In genomic region chr11:1557168-1557884, GRCh38 we compare ENCODE assay signal across 19 cellular contexts. TPM values are rescaled to one million over a fixed set of nuclear protein-coding genes. Genes with fewer than 3 reads are reported as not detected.
DNase-seq lines count a peak whose midpoint lies in the region; ATAC-seq, FAIRE-seq and TF ChIP-seq lines count a peak whose summit lies in the region.
"Had no signal": no experiment of that assay in that cellular context is flagged by ENCODE, and none has a peak within 500 bp of the region (broad histone marks: within the 10 kb centered on the region; RNA-seq: fewer than 3 reads in every experiment).

No MANE protein-coding gene starts in this region.

- TF ChIP-seq RAD21 in A549 (conservative IDR thresholded peaks at IDR 0.05 in 1 of 2, IDR thresholded peaks at IDR 0.05 in 1 of 2): no peak

- DNase-seq in A549 (ENCODE audit: low read depth in 1 of 2, low spot score in 1 of 2) (no peak), astrocyte (ENCODE audit: low read depth) (no peak), right atrium auricular region (ENCODE audit: low spot score) (no peak), psoas muscle (peak in 1 of 2 donors; percentile 50), cerebellar cortex (ENCODE audit: low spot score) (no peak), NCI-H2107 (lab: John Stamatoyannopoulos, UW) (no peak)
- DNase-seq: activated CD4-positive, alpha-beta T cell treated with anti-CD3 and anti-CD28 coated beads, Interleukin-2, amount 10 ng/mL, durations not matched to agents 24 days and 14 days; activated T-cell treated with anti-CD3 and anti-CD28 coated beads for 4 hours; cortex of kidney; NCI-H187 treated with DMSO at 0.1 percent for 48 hours; NCI-H524 treated with DMSO at 0.1 percent for 48 hours; stimulated activated CD4-positive, alpha-beta T cell treated with anti-CD3 and anti-CD28 coated beads, Interleukin-15, amount 100 ng/mL, for 24 hours had no signal

- no peak overlapping the region for H3K4me3 ChIP-seq in A549
- H3K4me3 ChIP-seq in astrocyte (ENCODE audit: insufficient read depth, low read depth, low read length): no peak overlapping the region
- H3K4me3 ChIP-seq in right atrium auricular region: no peak overlapping the region
- no peak overlapping the region for H3K4me3 ChIP-seq in psoas muscle

- no peaks in the 10 kb centered on the region for H3K36me3 ChIP-seq in astrocyte (ENCODE audit: insufficient read depth, low read length)
- peaks cover 43% of the 10 kb centered on the region for H3K36me3 ChIP-seq in right atrium auricular region
- H3K36me3 ChIP-seq in psoas muscle (ENCODE audit: insufficient read depth in 1 of 2, low read depth in 1 of 2): peaks cover 0 to 31% of the 10 kb centered on the region in 2 donors

- FAIRE-seq in A549 (lab: Jason Lieb, UNC): no peak
- FAIRE-seq in astrocyte (lab: Jason Lieb, UNC): no peak
- FAIRE-seq: GM12891 had no signal

- peaks cover 8% of the 10 kb centered on the region for H3K36me3 Mint-ChIP-seq in astrocyte (ENCODE audit: low read depth, unreplicated experiment)

- H3K9me3 ChIP-seq in A549: no peaks in the 10 kb centered on the region
- H3K9me3 ChIP-seq in astrocyte (ENCODE audit: insufficient read depth, low read depth, low read length): no peaks in the 10 kb centered on the region
- H3K9me3 ChIP-seq in right atrium auricular region: no peaks in the 10 kb centered on the region
- no peaks in the 10 kb centered on the region for H3K9me3 ChIP-seq in psoas muscle

- H3K9ac ChIP-seq in astrocyte (ENCODE audit: low read length): peak overlapping the region; percentile 57
- H3K9ac ChIP-seq: parathyroid adenoma had no signal

- intact Hi-C loops in psoas muscle (cut with DNase I): no loop called here

- peaks cover 3% of the 10 kb centered on the region for H3K4me1 Mint-ChIP-seq in astrocyte (ENCODE audit: low read depth, unreplicated experiment)
- H3K4me1 Mint-ChIP-seq: activated CD4-positive, alpha-beta T cell treated with anti-CD3 and anti-CD28 coated beads, Interleukin-2, amount 10 ng/mL, durations not matched to agents 24 days and 14 days had no signal

- H3K4me1 ChIP-seq in A549: peaks cover 59% of the 10 kb centered on the region
- H3K4me1 ChIP-seq in astrocyte (ENCODE audit: insufficient read depth, low read length): peaks cover 22% of the 10 kb centered on the region
- H3K4me1 ChIP-seq in right atrium auricular region: peaks cover 0 to 43% of the 10 kb centered on the region in 2 donors
- peaks cover 49% of the 10 kb centered on the region for H3K4me1 ChIP-seq in psoas muscle
- H3K4me1 ChIP-seq: parathyroid adenoma had no signal

- no peak overlapping the region for H2AFZ ChIP-seq in astrocyte (ENCODE audit: low read depth, low read length)
- H2AFZ ChIP-seq: parathyroid adenoma had no signal

- TF ChIP-seq CTCF in A549 (IDR thresholded peaks at IDR 0.05): no peak
- TF ChIP-seq CTCF in astrocyte (IDR thresholded peaks at IDR 0.05; ENCODE audit: insufficient read depth, low read depth, low read length): no peak
- no peak for TF ChIP-seq CTCF in right atrium auricular region (IDR thresholded peaks at IDR 0.05)
- no peak for TF ChIP-seq CTCF in psoas muscle (IDR thresholded peaks at IDR 0.05)

- H3K27ac Mint-ChIP-seq in astrocyte (ENCODE audit: unreplicated experiment): no peak overlapping the region
- H3K27ac Mint-ChIP-seq: activated CD4-positive, alpha-beta T cell treated with anti-CD3 and anti-CD28 coated beads, Interleukin-2, amount 10 ng/mL, durations not matched to agents 24 days and 14 days; memory B cell had no signal

- H3K9me3 Mint-ChIP-seq in astrocyte (ENCODE audit: unreplicated experiment): no peaks in the 10 kb centered on the region
- H3K9me3 Mint-ChIP-seq: activated CD4-positive, alpha-beta T cell treated with anti-CD3 and anti-CD28 coated beads, Interleukin-2, amount 10 ng/mL, durations not matched to agents 24 days and 14 days; memory B cell had no signal

- ATAC-seq in A549 (no peak), psoas muscle (no peak), GM18861 (IDR thresholded peaks at IDR 0.05; ENCODE audit: unreplicated experiment) (no peak), GM18520 (IDR thresholded peaks at IDR 0.05; ENCODE audit: unreplicated experiment) (no peak)

- H4K20me1 ChIP-seq in astrocyte (ENCODE audit: insufficient read depth, low read length): peaks cover 47% of the 10 kb centered on the region

- no peak for TF ChIP-seq EP300 in A549 (IDR thresholded peaks at IDR 0.05)

- peaks cover 8% of the 10 kb centered on the region for H3K27me3 Mint-ChIP-seq in astrocyte (ENCODE audit: low read depth, unreplicated experiment)

- no peak overlapping the region for H3K4me3 Mint-ChIP-seq in astrocyte (ENCODE audit: unreplicated experiment)
- H3K4me3 Mint-ChIP-seq: activated CD4-positive, alpha-beta T cell treated with anti-CD3 and anti-CD28 coated beads, Interleukin-2, amount 10 ng/mL, durations not matched to agents 24 days and 14 days; memory B cell had no signal

- TF ChIP-seq POLR2A in A549 (IDR thresholded peaks at IDR 0.05; ENCODE audit: low read length): no peak

- peak overlapping the region; percentile 86 to 90 for H3K27ac ChIP-seq in A549
- H3K27ac ChIP-seq in astrocyte (ENCODE audit: low read depth, low read length): peak overlapping the region; percentile 49
- peak overlapping the region; percentile 92 to 99 for H3K27ac ChIP-seq in right atrium auricular region
- H3K27ac ChIP-seq in psoas muscle: peak overlapping the region; percentile 89
- H3K27ac ChIP-seq: parathyroid adenoma had no signal

- 96% methylated on average over 34 of the region's 59 CpGs for WGBS in A549 (ENCODE audit: missing lambda C conversion rate)
- 93 to 94% (median 94%) methylated on average over 39 to 59 of the region's 59 CpGs for WGBS in psoas muscle, 3 donors

- CTCF ChIA-PET in A549 (lab: Yijun Ruan, JAX): interaction anchor here (0.8 to 26.3 kb wide), 7 partner anchors 9 to 599 kb away, joined by 3 to 719 read pairs (median 5); no protein-coding TSS in a partner anchor

- no peaks in the 10 kb centered on the region for H3K27me3 ChIP-seq in astrocyte (ENCODE audit: insufficient read depth, low read length)
- no peaks in the 10 kb centered on the region for H3K27me3 ChIP-seq in right atrium auricular region
- no peaks in the 10 kb centered on the region for H3K27me3 ChIP-seq in psoas muscle (ENCODE audit: insufficient read depth in 3 of 3, low read length in 2 of 3)

- H3K4me2 ChIP-seq in A549 (peak overlapping the region; percentile 87), astrocyte (ENCODE audit: low read length) (peak overlapping the region; percentile 44)

- no peaks in the 10 kb centered on the region for H3K79me2 ChIP-seq in astrocyte (ENCODE audit: insufficient read depth, low read length)
- H3K79me2 ChIP-seq: parathyroid adenoma had no signal

- POLR2A ChIA-PET in A549 (lab: Yijun Ruan, JAX): interaction anchor here (1.1 kb wide), 1 partner anchor 9 kb away, joined by 4 read pairs; no protein-coding TSS in a partner anchor

TF ChIP-seq in A549, 52 proteins besides CTCF, POLR2A, EP300 and RAD21 (continues in another document):
- no peak for TF ChIP-seq HOXB13 (CRISPR knock-in tag; IDR thresholded peaks at IDR 0.05; ENCODE audit: low read depth)
- TF ChIP-seq TFCP2L1 (CRISPR knock-in tag; IDR thresholded peaks at IDR 0.05): no peak
- TF ChIP-seq HES2 (IDR thresholded peaks at IDR 0.05): no peak
- no peak for TF ChIP-seq RFX5 (IDR thresholded peaks at IDR 0.05)
- no peak for TF ChIP-seq CBX2 (IDR thresholded peaks at IDR 0.05; ENCODE audit: borderline replicate concordance, low read depth)

RNA-seq across cellular contexts. Expression of gene DUSP8, which starts 14.7 kb away (rescaled TPM):
- polyA plus RNA-seq in A549 (2011; rRNA removed) (2.6 and 3.6 TPM in 2 replicates), A549 (2017; fragmentation: RNase III; extraction: RNeasy Plus Mini Kit Qiagen cat#74134 plus additional on column Dnase treatment) (0.59 to 1.2 TPM (median 0.72 TPM) in 3 replicates), psoas muscle (1 to 10 TPM; 1.0 to 4.4 (median 3.5) TPM)
- 2.3 and 5.0 TPM in 2 replicates for polyA plus RNA-seq in A549 (2012; cell fraction: cytosol; rRNA removed)
- 8.1 and 8.6 TPM in 2 replicates for polyA plus RNA-seq in A549 (2012; cell fraction: nucleus; rRNA removed)
- polyA minus RNA-seq in A549 (2011; rRNA and poly(A)+ RNA removed): 5.7 and 7.9 TPM in 2 replicates
- total RNA-seq in astrocyte (13.8 and 14.8 TPM in 2 replicates), right atrium auricular region (10 to 100 TPM in 1 of 2 donors, 1 to 10 TPM in 1; 4.4 to 24.5 TPM), psoas muscle (10 to 100 TPM in 3 of 4 donors, 1 to 10 TPM in 1; 9.9 to 15.2 (median 14.0) TPM)

RNA-seq across cellular contexts. Expression of gene KRTAP5-1, which starts 27.8 kb away (rescaled TPM):
- not detected in 2 replicates for polyA plus RNA-seq in A549 (2011; rRNA removed)
- not detected in 2 replicates for polyA plus RNA-seq in A549 (2012; cell fraction: cytosol; rRNA removed)
- not detected in 2 replicates for polyA plus RNA-seq in A549 (2012; cell fraction: nucleus; rRNA removed)
- polyA plus RNA-seq in A549 (2017; fragmentation: RNase III; extraction: RNeasy Plus Mini Kit Qiagen cat#74134 plus additional on column Dnase treatment): not detected in 3 replicates
- not detected in 2 replicates for polyA minus RNA-seq in A549 (2011; rRNA and poly(A)+ RNA removed)
- total RNA-seq in astrocyte: not detected in 2 replicates
- total RNA-seq in right atrium auricular region: not detected
- not detected for total RNA-seq in psoas muscle
- polyA plus RNA-seq in psoas muscle: not detected
- total RNA-seq: A673; activated CD4-positive, alpha-beta T cell treated with anti-CD3 and anti-CD28 coated beads, Interleukin-2, amount 10 ng/mL, durations not matched to agents 24 days and 14 days; T-helper 2 cell treated with Interferon-gamma antibody and Interleukin-4, amounts not matched to agents 100 ng/mL and 5 ng/mL, for 36 hours had no signal

RNA-seq across cellular contexts. Expression of gene KRTAP5-2, which starts 40.8 kb away (rescaled TPM):
- polyA plus RNA-seq in A549 (2011; rRNA removed) (not detected in 2 replicates), A549 (2017; fragmentation: RNase III; extraction: RNeasy Plus Mini Kit Qiagen cat#74134 plus additional on column Dnase treatment) (not detected in 3 replicates), psoas muscle (not detected)
- not detected in 2 replicates for polyA plus RNA-seq in A549 (2012; cell fraction: cytosol; rRNA removed)
- 0.05 TPM in 1 of 2 replicates, not detected in the other for polyA plus RNA-seq in A549 (2012; cell fraction: nucleus; rRNA removed)
- polyA minus RNA-seq in A549 (2011; rRNA and poly(A)+ RNA removed): not detected in 2 replicates
- total RNA-seq in astrocyte (not detected in 2 replicates), right atrium auricular region (not detected), psoas muscle (not detected)
- total RNA-seq: A673; activated CD4-positive, alpha-beta T cell treated with anti-CD3 and anti-CD28 coated beads, Interleukin-2, amount 10 ng/mL, durations not matched to agents 24 days and 14 days; T-helper 2 cell treated with Interferon-gamma antibody and Interleukin-4, amounts not matched to agents 100 ng/mL and 5 ng/mL, for 36 hours had no signal

RNA-seq across cellular contexts. Expression of gene KRTAP5-3, which starts 50.9 kb away (rescaled TPM):
- polyA plus RNA-seq in A549 (2011; rRNA removed) (not detected in 2 replicates), A549 (2017; fragmentation: RNase III; extraction: RNeasy Plus Mini Kit Qiagen cat#74134 plus additional on column Dnase treatment) (not detected in 3 replicates), psoas muscle (not detected)
- not detected in 2 replicates for polyA plus RNA-seq in A549 (2012; cell fraction: cytosol; rRNA removed)
- not detected in 2 replicates for polyA plus RNA-seq in A549 (2012; cell fraction: nucleus; rRNA removed)
- not detected in 2 replicates for polyA minus RNA-seq in A549 (2011; rRNA and poly(A)+ RNA removed)
- total RNA-seq in astrocyte (not detected in 2 replicates), right atrium auricular region (not detected), psoas muscle (not detected)
- total RNA-seq: A673; activated CD4-positive, alpha-beta T cell treated with anti-CD3 and anti-CD28 coated beads, Interleukin-2, amount 10 ng/mL, durations not matched to agents 24 days and 14 days; T-helper 2 cell treated with Interferon-gamma antibody and Interleukin-4, amounts not matched to agents 100 ng/mL and 5 ng/mL, for 36 hours had no signal
